Comparison of ENCODE assay signal across 1 cellular context in genomic region chr16:72442381-72443158, GRCh38.
A peak's percentile ranks its signal among the peaks of the same experiment; 100 is the strongest.
TF ChIP-seq lines count a peak whose summit lies in the region.

No MANE protein-coding gene starts in this region.

TF ChIP-seq in HepG2, 621 proteins besides CTCF, POLR2A, EP300 and RAD21 (continued from another document and continues in another):
- TF ChIP-seq ZHX2 (IDR thresholded peaks at IDR 0.05; ENCODE audit: low read depth) (no peak), ZHX2 (CRISPR knock-in tag; IDR thresholded peaks at IDR 0.05; ENCODE audit: borderline replicate concordance) (no peak), PITX1 (CRISPR knock-in tag; IDR thresholded peaks at IDR 0.05) (peak; percentile 65; the same call in 1 of the 2 replicates), ZNF256 (CRISPR knock-in tag; conservative IDR thresholded peaks at IDR 0.05) (no peak), ZBTB38 (CRISPR knock-in tag; IDR thresholded peaks at IDR 0.05) (no peak), PHF20 (CRISPR knock-in tag; IDR thresholded peaks at IDR 0.05) (no peak), POLR2AphosphoS2 (IDR thresholded peaks at IDR 0.05; ENCODE audit: low read depth, low read length) (no peak), NR2F6 (IDR thresholded peaks at IDR 0.05) (0 out of 2 replicates have a peak, but pooled peaks have one; percentile 9), NR2F6 (CRISPR knock-in tag; IDR thresholded peaks at IDR 0.05) (peak; percentile 69), ZNF879 (CRISPR knock-in tag; IDR thresholded peaks at IDR 0.05) (no peak), ZNF652 (CRISPR knock-in tag; IDR thresholded peaks at IDR 0.05; ENCODE audit: borderline replicate concordance, low read depth) (no peak), SOX6 (IDR thresholded peaks at IDR 0.05) (no peak), SOX6 (CRISPR knock-in tag; IDR thresholded peaks at IDR 0.05) (peak; percentile 91), CREB1 (IDR thresholded peaks at IDR 0.05) (no peak), CREB1 (CRISPR knock-in tag; IDR thresholded peaks at IDR 0.05) (peak; percentile 56), HOXA9 (CRISPR knock-in tag; IDR thresholded peaks at IDR 0.05; ENCODE audit: borderline replicate concordance) (no peak), GATA4 (IDR thresholded peaks at IDR 0.05; ENCODE audit: borderline replicate concordance, low read depth) (no peak), SP4 (CRISPR knock-in tag; IDR thresholded peaks at IDR 0.05) (no peak), ZNF44 (CRISPR knock-in tag; IDR thresholded peaks at IDR 0.05) (no peak), TGIF2 (CRISPR knock-in tag; IDR thresholded peaks at IDR 0.05) (no peak), PHF8 (CRISPR knock-in tag; IDR thresholded peaks at IDR 0.05) (no peak), MAFG (CRISPR knock-in tag; IDR thresholded peaks at IDR 0.05) (no peak), PAXIP1 (CRISPR knock-in tag; conservative IDR thresholded peaks at IDR 0.05) (peak; percentile 97), ZNF773 (CRISPR knock-in tag; IDR thresholded peaks at IDR 0.05; ENCODE audit: borderline replicate concordance) (no peak), STAG1 (CRISPR knock-in tag; IDR thresholded peaks at IDR 0.05) (no peak), ZNF772 (CRISPR knock-in tag; IDR thresholded peaks at IDR 0.05) (no peak), ZNF317 (CRISPR knock-in tag; IDR thresholded peaks at IDR 0.05) (peak; percentile 95), ZMYM4 (CRISPR knock-in tag; IDR thresholded peaks at IDR 0.05) (peak; percentile 93), ATF7 (IDR thresholded peaks at IDR 0.05) (peak; percentile 25; the same call in 1 of the 2 replicates), ATF7 (CRISPR knock-in tag; IDR thresholded peaks at IDR 0.05) (no peak), GABPB1 (CRISPR knock-in tag; IDR thresholded peaks at IDR 0.05) (no peak), HOXD1 (CRISPR knock-in tag; IDR thresholded peaks at IDR 0.05) (0 out of 2 replicates have a peak, but pooled peaks have one; percentile 57), MYC (CRISPR knock-in tag; IDR thresholded peaks at IDR 0.05; ENCODE audit: borderline replicate concordance) (no peak), ZNF816 (CRISPR knock-in tag; IDR thresholded peaks at IDR 0.05; ENCODE audit: borderline replicate concordance) (no peak), ZNF296 (CRISPR knock-in tag; conservative IDR thresholded peaks at IDR 0.05) (no peak), DPF2 (CRISPR knock-in tag; IDR thresholded peaks at IDR 0.05; ENCODE audit: borderline replicate concordance, low read depth) (peak; percentile 90), SKI (IDR thresholded peaks at IDR 0.05; ENCODE audit: partially characterized antibody) (peak; percentile 68), ZNF784 (CRISPR knock-in tag; IDR thresholded peaks at IDR 0.05; ENCODE audit: borderline replicate concordance) (peak; percentile 44; the same call in 1 of the 2 replicates), CBX5 (CRISPR knock-in tag; IDR thresholded peaks at IDR 0.05; ENCODE audit: borderline replicate concordance) (no peak), REPIN1 (CRISPR knock-in tag; IDR thresholded peaks at IDR 0.05; ENCODE audit: borderline replicate concordance, low read depth) (peak; percentile 38; the same call in 1 of the 2 replicates), FUBP1 (CRISPR knock-in tag; IDR thresholded peaks at IDR 0.05; ENCODE audit: borderline replicate concordance) (no peak), ZNF639 (CRISPR knock-in tag; conservative IDR thresholded peaks at IDR 0.05) (no peak), NAIF1 (CRISPR knock-in tag; IDR thresholded peaks at IDR 0.05; ENCODE audit: borderline replicate concordance) (peak; percentile 64; the same call in 1 of the 2 replicates), ATF2 (CRISPR knock-in tag; IDR thresholded peaks at IDR 0.05) (peak; percentile 71), SMARCC2 (IDR thresholded peaks at IDR 0.05) (no peak)
- TF ChIP-seq, protein P1, sequence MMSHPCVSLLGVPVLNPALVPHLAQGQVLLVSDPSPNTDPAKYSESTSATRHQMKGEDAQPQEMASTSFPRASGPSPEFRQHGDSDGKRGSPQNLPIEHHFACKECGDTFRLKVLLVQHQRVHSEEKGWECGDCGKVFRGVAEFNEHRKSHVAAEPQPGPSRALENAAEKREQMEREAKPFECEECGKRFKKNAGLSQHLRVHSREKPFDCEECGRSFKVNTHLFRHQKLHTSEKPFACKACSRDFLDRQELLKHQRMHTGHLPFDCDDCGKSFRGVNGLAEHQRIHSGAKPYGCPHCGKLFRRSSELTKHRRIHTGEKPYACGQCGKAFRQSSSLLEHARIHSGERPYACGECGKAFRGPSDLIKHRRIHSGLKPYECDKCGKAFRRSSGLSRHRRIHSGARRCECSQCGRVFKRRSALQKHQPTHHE (CRISPR knock-in tag; IDR thresholded peaks at IDR 0.05; ENCODE audit: borderline replicate concordance) = no peak
- TF ChIP-seq, protein P2, sequence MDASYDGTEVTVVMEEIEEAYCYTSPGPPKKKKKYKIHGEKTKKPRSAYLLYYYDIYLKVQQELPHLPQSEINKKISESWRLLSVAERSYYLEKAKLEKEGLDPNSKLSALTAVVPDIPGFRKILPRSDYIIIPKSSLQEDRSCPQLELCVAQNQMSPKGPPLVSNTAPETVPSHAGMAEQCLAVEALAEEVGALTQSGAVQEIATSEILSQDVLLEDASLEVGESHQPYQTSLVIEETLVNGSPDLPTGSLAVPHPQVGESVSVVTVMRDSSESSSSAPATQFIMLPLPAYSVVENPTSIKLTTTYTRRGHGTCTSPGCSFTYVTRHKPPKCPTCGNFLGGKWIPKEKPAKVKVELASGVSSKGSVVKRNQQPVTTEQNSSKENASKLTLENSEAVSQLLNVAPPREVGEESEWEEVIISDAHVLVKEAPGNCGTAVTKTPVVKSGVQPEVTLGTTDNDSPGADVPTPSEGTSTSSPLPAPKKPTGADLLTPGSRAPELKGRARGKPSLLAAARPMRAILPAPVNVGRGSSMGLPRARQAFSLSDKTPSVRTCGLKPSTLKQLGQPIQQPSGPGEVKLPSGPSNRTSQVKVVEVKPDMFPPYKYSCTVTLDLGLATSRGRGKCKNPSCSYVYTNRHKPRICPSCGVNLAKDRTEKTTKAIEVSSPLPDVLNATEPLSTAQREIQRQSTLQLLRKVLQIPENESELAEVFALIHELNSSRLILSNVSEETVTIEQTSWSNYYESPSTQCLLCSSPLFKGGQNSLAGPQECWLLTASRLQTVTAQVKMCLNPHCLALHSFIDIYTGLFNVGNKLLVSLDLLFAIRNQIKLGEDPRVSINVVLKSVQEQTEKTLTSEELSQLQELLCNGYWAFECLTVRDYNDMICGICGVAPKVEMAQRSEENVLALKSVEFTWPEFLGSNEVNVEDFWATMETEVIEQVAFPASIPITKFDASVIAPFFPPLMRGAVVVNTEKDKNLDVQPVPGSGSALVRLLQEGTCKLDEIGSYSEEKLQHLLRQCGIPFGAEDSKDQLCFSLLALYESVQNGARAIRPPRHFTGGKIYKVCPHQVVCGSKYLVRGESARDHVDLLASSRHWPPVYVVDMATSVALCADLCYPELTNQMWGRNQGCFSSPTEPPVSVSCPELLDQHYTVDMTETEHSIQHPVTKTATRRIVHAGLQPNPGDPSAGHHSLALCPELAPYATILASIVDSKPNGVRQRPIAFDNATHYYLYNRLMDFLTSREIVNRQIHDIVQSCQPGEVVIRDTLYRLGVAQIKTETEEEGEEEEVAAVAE (CRISPR knock-in tag; IDR thresholded peaks at IDR 0.05; ENCODE audit: borderline replicate concordance) = peak; percentile 59; the same call in 1 of the 2 replicates
